Comparison of ENCODE assay signal across 24 cellular contexts in genomic region chr14:22176930-22177329, GRCh38.
A peak's percentile ranks its signal among the peaks of the same experiment; 100 is the strongest.
DNase-seq lines count a peak whose midpoint lies in the region; ATAC-seq and TF ChIP-seq lines count a peak whose summit lies in the region.
"Had no signal": no experiment of that assay in that cellular context is flagged by ENCODE, and none has a peak within 500 bp of the region (broad histone marks: within the 10 kb centered on the region; RNA-seq: fewer than 3 reads in every experiment).

No MANE protein-coding gene starts in this region.

- peak; percentile 24 for ATAC-seq in activated naive CD8-positive, alpha-beta T cell treated with anti-CD3 and anti-CD28 coated beads, Interleukin-2, amount 50 U/mL, for 24 hours
- peak in 1 of 2 donors; percentile 48 for ATAC-seq in natural killer cell treated with Interleukin-12 subunit alpha and Interleukin-12 subunit beta and Interleukin-15 and Interleukin-18, amount 100 ng/mL, for 72 hours
- no peak for ATAC-seq in GM19328 (IDR thresholded peaks at IDR 0.05; ENCODE audit: unreplicated experiment)
- ATAC-seq: right cardiac atrium had no signal

- H3K27me3 Mint-ChIP-seq in activated naive CD4-positive, alpha-beta T cell treated with anti-CD3 and anti-CD28 coated beads, Interleukin-2, amount 10 ng/mL, durations not matched to agents 7 days and 5 days = no peaks in the 10 kb centered on the region
- H3K27me3 Mint-ChIP-seq in activated naive CD8-positive, alpha-beta T cell treated with anti-CD3 and anti-CD28 coated beads, Interleukin-2, amount 50 U/mL, for 24 hours = peaks cover 4% of the 10 kb centered on the region
- H3K27me3 Mint-ChIP-seq in natural killer cell treated with Interleukin-12 subunit alpha and Interleukin-12 subunit beta and Interleukin-15 and Interleukin-18, amount 100 ng/mL, for 72 hours = peaks cover 11% of the 10 kb centered on the region in 2 donors
- H3K27me3 Mint-ChIP-seq: T-cell had no signal

- no peak for TF ChIP-seq CTCF in OCI-LY3 (IDR thresholded peaks at IDR 0.05; ENCODE audit: low read depth, low read length)
- no peak for TF ChIP-seq CTCF in esophagus squamous epithelium (IDR thresholded peaks at IDR 0.05)

- peak overlapping the region; percentile 19 for H3K27ac Mint-ChIP-seq in activated naive CD4-positive, alpha-beta T cell treated with anti-CD3 and anti-CD28 coated beads, Interleukin-2, amount 10 ng/mL, durations not matched to agents 7 days and 5 days
- H3K27ac Mint-ChIP-seq in activated naive CD8-positive, alpha-beta T cell treated with anti-CD3 and anti-CD28 coated beads, Interleukin-2, amount 50 U/mL, for 24 hours = no peak overlapping the region
- H3K27ac Mint-ChIP-seq in natural killer cell treated with Interleukin-12 subunit alpha and Interleukin-12 subunit beta and Interleukin-15 and Interleukin-18, amount 100 ng/mL, for 72 hours = peak overlapping the region in 1 of 2 donors; percentile 50
- H3K27ac Mint-ChIP-seq: T-cell had no signal

- CTCF ChIA-PET in activated naive CD4-positive, alpha-beta T cell treated with anti-CD3 and anti-CD28 coated beads, Interleukin-2, amount 10 ng/mL, durations not matched to agents 7 days and 5 days (lab: Charles Lee) = interaction anchor here (1.4 kb wide), 1 partner anchor 25 kb away, joined by 5 read pairs; no protein-coding TSS in a partner anchor

- no peaks in the 10 kb centered on the region for H3K9me3 Mint-ChIP-seq in activated naive CD4-positive, alpha-beta T cell treated with anti-CD3 and anti-CD28 coated beads, Interleukin-2, amount 10 ng/mL, durations not matched to agents 7 days and 5 days
- no peaks in the 10 kb centered on the region for H3K9me3 Mint-ChIP-seq in activated naive CD8-positive, alpha-beta T cell treated with anti-CD3 and anti-CD28 coated beads, Interleukin-2, amount 50 U/mL, for 24 hours
- no peaks in the 10 kb centered on the region for H3K9me3 Mint-ChIP-seq in natural killer cell treated with Interleukin-12 subunit alpha and Interleukin-12 subunit beta and Interleukin-15 and Interleukin-18, amount 100 ng/mL, for 72 hours
- H3K9me3 Mint-ChIP-seq: T-cell had no signal

- 56 to 57% methylated on average over 1 of the region's 1 CpG for WGBS in esophagus squamous epithelium, 2 donors

- intact Hi-C loops in esophagus squamous epithelium (cut with DNase I) = no loop called here

- H3K79me2 ChIP-seq in OCI-LY3 (ENCODE audit: low read length) = peaks cover 1% of the 10 kb centered on the region; the same call in 1 of the 2 replicates

- peaks cover 21% of the 10 kb centered on the region for H3K36me3 ChIP-seq in OCI-LY3 (replicated peaks; ENCODE audit: low read depth, low read length)
- H3K36me3 ChIP-seq in esophagus squamous epithelium = no peaks in the 10 kb centered on the region
- H3K36me3 ChIP-seq: BLaER1, colonic mucosa, HAP-1, MG63, suprapubic skin had no signal

- peaks cover 24% of the 10 kb centered on the region for H3K4me1 Mint-ChIP-seq in activated naive CD4-positive, alpha-beta T cell treated with anti-CD3 and anti-CD28 coated beads, Interleukin-2, amount 10 ng/mL, durations not matched to agents 7 days and 5 days
- H3K4me1 Mint-ChIP-seq in activated naive CD8-positive, alpha-beta T cell treated with anti-CD3 and anti-CD28 coated beads, Interleukin-2, amount 50 U/mL, for 24 hours = peaks cover 18% of the 10 kb centered on the region
- H3K4me1 Mint-ChIP-seq in natural killer cell treated with Interleukin-12 subunit alpha and Interleukin-12 subunit beta and Interleukin-15 and Interleukin-18, amount 100 ng/mL, for 72 hours (ENCODE audit: low read depth in 2 of 2) = peaks cover 22 to 24% of the 10 kb centered on the region in 2 donors

- peak overlapping the region; percentile 98 for H3K27ac ChIP-seq in OCI-LY3 (ENCODE audit: low read length)
- no peak overlapping the region for H3K27ac ChIP-seq in esophagus squamous epithelium
- H3K27ac ChIP-seq: BLaER1, colonic mucosa, suprapubic skin had no signal

- peak overlapping the region; percentile 74 for H3K9ac ChIP-seq in OCI-LY3 (ENCODE audit: low read length)
- H3K9ac ChIP-seq: BLaER1 had no signal

- H3K9me3 ChIP-seq in OCI-LY3 (ENCODE audit: insufficient read depth, low read length) = no peaks in the 10 kb centered on the region
- no peaks in the 10 kb centered on the region for H3K9me3 ChIP-seq in esophagus squamous epithelium
- H3K9me3 ChIP-seq: BLaER1, colonic mucosa, HAP-1, MG63, suprapubic skin had no signal

- no peak for TF ChIP-seq POLR2A in esophagus squamous epithelium (IDR thresholded peaks at IDR 0.05)

- DNase-seq in activated naive CD4-positive, alpha-beta T cell treated with anti-CD3 and anti-CD28 coated beads, Interleukin-2, amount 10 ng/mL, durations not matched to agents 7 days and 5 days = no peak
- DNase-seq in activated naive CD4-positive, alpha-beta T cell treated with anti-CD3 and anti-CD28 coated beads, Interleukin-2, amount 50 U/mL, for 16 hours = no peak
- no peak for DNase-seq in activated naive CD8-positive, alpha-beta T cell treated with anti-CD3 and anti-CD28 coated beads, Interleukin-2, amount 50 U/mL, for 24 hours
- DNase-seq in natural killer cell treated with Interleukin-12 subunit alpha and Interleukin-12 subunit beta and Interleukin-15 and Interleukin-18, amount 100 ng/mL, for 72 hours (ENCODE audit: low spot score) = no peak
- no peak for DNase-seq in esophagus squamous epithelium (lab: John Stamatoyannopoulos, UW)
- DNase-seq in NCI-H524 treated with DMSO at 0.1 percent for 48 hours (lab: John Stamatoyannopoulos, UW) = no peak
- DNase-seq: activated effector memory CD4-positive, alpha-beta T cell treated with anti-CD3 and anti-CD28 coated beads, Interleukin-2, amount 50 U/mL, for 16 hours; colonic mucosa; effector CD8-positive, alpha-beta T cell; erythroblast; foreskin fibroblast; MG63; NCI-H1417; NCI-H2029 treated with DMSO at 0.1 percent for 48 hours; NCI-H2227 treated with DMSO at 0.1 percent for 48 hours; NCI-H748 treated with DMSO at 0.1 percent for 48 hours; right cardiac atrium; stimulated activated CD4-positive, alpha-beta T cell treated with anti-CD3 and anti-CD28 coated beads, Interleukin-2, amount 100 ng/mL, for 24 hours; T-cell had no signal

- H3K4me2 ChIP-seq in OCI-LY3 (ENCODE audit: low read length) = peak overlapping the region; percentile 50

- peaks cover 3% of the 10 kb centered on the region for H3K36me3 Mint-ChIP-seq in activated naive CD4-positive, alpha-beta T cell treated with anti-CD3 and anti-CD28 coated beads, Interleukin-2, amount 10 ng/mL, durations not matched to agents 7 days and 5 days
- H3K36me3 Mint-ChIP-seq in activated naive CD8-positive, alpha-beta T cell treated with anti-CD3 and anti-CD28 coated beads, Interleukin-2, amount 50 U/mL, for 24 hours (ENCODE audit: low read depth) = peaks cover under 1% of the 10 kb centered on the region
- H3K36me3 Mint-ChIP-seq in natural killer cell treated with Interleukin-12 subunit alpha and Interleukin-12 subunit beta and Interleukin-15 and Interleukin-18, amount 100 ng/mL, for 72 hours = no peaks in the 10 kb centered on the region
- H3K36me3 Mint-ChIP-seq: T-cell had no signal

- H3K27me3 ChIP-seq in OCI-LY3 (ENCODE audit: low read depth, low read length) (no peaks in the 10 kb centered on the region), esophagus squamous epithelium (no peaks in the 10 kb centered on the region)
- H3K27me3 ChIP-seq: BLaER1, colonic mucosa, MG63, suprapubic skin had no signal

- H3K4me1 ChIP-seq in OCI-LY3 (ENCODE audit: low read length) (peaks cover 97% of the 10 kb centered on the region), esophagus squamous epithelium (no peaks in the 10 kb centered on the region)
- H3K4me1 ChIP-seq: colonic mucosa, HAP-1, suprapubic skin had no signal

- H4K20me1 ChIP-seq in OCI-LY3 (ENCODE audit: insufficient read depth, low read length) = no peaks in the 10 kb centered on the region
- H4K20me1 ChIP-seq: BLaER1 had no signal

- H2AFZ ChIP-seq in OCI-LY3 (ENCODE audit: low read depth, low read length) = no peak overlapping the region

- H3K4me3 ChIP-seq in OCI-LY3 (ENCODE audit: low read length) (no peak overlapping the region), esophagus squamous epithelium (no peak overlapping the region)
- H3K4me3 ChIP-seq: BLaER1, colonic mucosa, HAP-1, MG63, suprapubic skin had no signal

- H3K4me3 Mint-ChIP-seq in activated naive CD4-positive, alpha-beta T cell treated with anti-CD3 and anti-CD28 coated beads, Interleukin-2, amount 10 ng/mL, durations not matched to agents 7 days and 5 days = no peak overlapping the region
- H3K4me3 Mint-ChIP-seq in activated naive CD8-positive, alpha-beta T cell treated with anti-CD3 and anti-CD28 coated beads, Interleukin-2, amount 50 U/mL, for 24 hours = no peak overlapping the region
- peak overlapping the region; percentile 72 for H3K4me3 Mint-ChIP-seq in natural killer cell treated with Interleukin-12 subunit alpha and Interleukin-12 subunit beta and Interleukin-15 and Interleukin-18, amount 100 ng/mL, for 72 hours
